ENCODE assay signal across 9 cellular contexts in genomic region chr4:7892212-7893019, GRCh38. TPM values are rescaled to one million over a fixed set of nuclear protein-coding genes. Genes with fewer than 3 reads are reported as not detected.
A peak's percentile ranks its signal among the peaks of the same experiment; 100 is the strongest.
DNase-seq lines count a peak whose midpoint lies in the region; ATAC-seq and TF ChIP-seq lines count a peak whose summit lies in the region.
"Had no signal": no experiment of that assay in that cellular context is flagged by ENCODE, and none has a peak within 500 bp of the region (broad histone marks: within the 10 kb centered on the region; RNA-seq: fewer than 3 reads in every experiment).

No MANE protein-coding gene starts in this region.

- peaks cover 10% of the 10 kb centered on the region for H3K36me3 Mint-ChIP-seq in WTC11

- POLR2A ChIA-PET in WTC11 (lab: Charles Lee): interaction anchor here (0.6 to 0.7 kb wide), 2 partner anchors 14 to 248 kb away, joined by 3 to 9 read pairs; no protein-coding TSS in a partner anchor

- TF ChIP-seq CTCF in WTC11 (IDR thresholded peaks at IDR 0.05): no peak

- in situ Hi-C loops in ACHN (cut with HindIII; ENCODE audit: low pct_ligation_motif_present, low pct_unique_long_range_greater_than_20kb, low sequenced_read_pairs): no loop called here

- ATAC-seq in WTC11: 0 out of 2 replicates have a peak, but pooled peaks have one; percentile 43
- no peak for ATAC-seq in HG03342 (IDR thresholded peaks at IDR 0.05; ENCODE audit: unreplicated experiment)

- no peak overlapping the region for H3K4me3 Mint-ChIP-seq in WTC11

- H3K9me3 Mint-ChIP-seq in WTC11: peaks cover 13% of the 10 kb centered on the region

- no peaks in the 10 kb centered on the region for H3K27me3 Mint-ChIP-seq in WTC11 (ENCODE audit: low read depth)

- H3K27ac Mint-ChIP-seq in WTC11: no peak overlapping the region

- peaks cover 54% of the 10 kb centered on the region for H3K4me1 Mint-ChIP-seq in WTC11

- DNase-seq in NCI-H1417 (lab: John Stamatoyannopoulos, UW): peak in 2 of 3 experiments; percentile 50 to 53
- no peak for DNase-seq in NCI-H1417 treated with DMSO at 0.1 percent for 48 hours (lab: John Stamatoyannopoulos, UW)
- DNase-seq in WTC11 (ENCODE audit: low spot score): peak; percentile 37
- peak; percentile 86 for DNase-seq in hepatic stellate cell (ENCODE audit: low spot score)
- DNase-seq in stromal cell of bone marrow (ENCODE audit: low read depth): peak; percentile 65
- no peak for DNase-seq in ACHN
- no peak for DNase-seq in NCI-H146 treated with DMSO at 0.1 percent for 48 hours (lab: John Stamatoyannopoulos, UW; ENCODE audit: unreplicated experiment)
- DNase-seq: occipital lobe had no signal

- CTCF ChIA-PET in WTC11 (lab: Charles Lee): interaction anchor here (0.8 to 1.7 kb wide), 4 partner anchors 16 to 47 kb away, joined by 3 to 5 read pairs (median 4); no protein-coding TSS in a partner anchor

TF ChIP-seq in WTC11, 78 proteins besides CTCF, POLR2A, EP300 and RAD21:
- TF ChIP-seq, protein P1, sequence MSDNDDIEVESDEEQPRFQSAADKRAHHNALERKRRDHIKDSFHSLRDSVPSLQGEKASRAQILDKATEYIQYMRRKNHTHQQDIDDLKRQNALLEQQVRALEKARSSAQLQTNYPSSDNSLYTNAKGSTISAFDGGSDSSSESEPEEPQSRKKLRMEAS (CRISPR knock-in tag; IDR thresholded peaks at IDR 0.05): no peak
- TF ChIP-seq GRHL2 (CRISPR knock-in tag; IDR thresholded peaks at IDR 0.05; ENCODE audit: insufficient replicate concordance, severe bottlenecking) (no peak), SP1 (CRISPR knock-in tag; conservative IDR thresholded peaks at IDR 0.05) (no peak), ARID4B (CRISPR knock-in tag; IDR thresholded peaks at IDR 0.05; ENCODE audit: borderline replicate concordance) (no peak), PREB (CRISPR knock-in tag; IDR thresholded peaks at IDR 0.05; ENCODE audit: borderline replicate concordance) (no peak)
- TF ChIP-seq, protein P2, sequence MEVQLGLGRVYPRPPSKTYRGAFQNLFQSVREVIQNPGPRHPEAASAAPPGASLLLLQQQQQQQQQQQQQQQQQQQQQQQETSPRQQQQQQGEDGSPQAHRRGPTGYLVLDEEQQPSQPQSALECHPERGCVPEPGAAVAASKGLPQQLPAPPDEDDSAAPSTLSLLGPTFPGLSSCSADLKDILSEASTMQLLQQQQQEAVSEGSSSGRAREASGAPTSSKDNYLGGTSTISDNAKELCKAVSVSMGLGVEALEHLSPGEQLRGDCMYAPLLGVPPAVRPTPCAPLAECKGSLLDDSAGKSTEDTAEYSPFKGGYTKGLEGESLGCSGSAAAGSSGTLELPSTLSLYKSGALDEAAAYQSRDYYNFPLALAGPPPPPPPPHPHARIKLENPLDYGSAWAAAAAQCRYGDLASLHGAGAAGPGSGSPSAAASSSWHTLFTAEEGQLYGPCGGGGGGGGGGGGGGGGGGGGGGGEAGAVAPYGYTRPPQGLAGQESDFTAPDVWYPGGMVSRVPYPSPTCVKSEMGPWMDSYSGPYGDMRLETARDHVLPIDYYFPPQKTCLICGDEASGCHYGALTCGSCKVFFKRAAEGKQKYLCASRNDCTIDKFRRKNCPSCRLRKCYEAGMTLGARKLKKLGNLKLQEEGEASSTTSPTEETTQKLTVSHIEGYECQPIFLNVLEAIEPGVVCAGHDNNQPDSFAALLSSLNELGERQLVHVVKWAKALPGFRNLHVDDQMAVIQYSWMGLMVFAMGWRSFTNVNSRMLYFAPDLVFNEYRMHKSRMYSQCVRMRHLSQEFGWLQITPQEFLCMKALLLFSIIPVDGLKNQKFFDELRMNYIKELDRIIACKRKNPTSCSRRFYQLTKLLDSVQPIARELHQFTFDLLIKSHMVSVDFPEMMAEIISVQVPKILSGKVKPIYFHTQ (CRISPR knock-in tag; IDR thresholded peaks at IDR 0.05): no peak

RNA-seq across cellular contexts. Expression of gene AFAP1, which starts 47.2 kb away (rescaled TPM):
- 17.6 to 23.6 TPM (median 18.0 TPM) in 3 replicates for total RNA-seq in WTC11 (2021)

Comparison
In these comparisons a context has a peak if more than half of its experiments do, and no peak if none do; other contexts are left out.
1. DNase-seq: peak in NCI-H1417 (2 of 3), WTC11 (single experiment), hepatic stellate cell (single experiment) and stromal cell of bone marrow (single experiment); none in NCI-H1417 treated with DMSO at 0.1 percent for 48 hours (single experiment), ACHN (single experiment) and NCI-H146 treated with DMSO at 0.1 percent for 48 hours (single experiment).